In genomic region chr15:40421246-40422157, GRCh38 we compare ENCODE assay signal across 8 cellular contexts. TPM values are rescaled to one million over a fixed set of nuclear protein-coding genes. Genes with fewer than 3 reads are reported as not detected.
DNase-seq lines count a peak whose midpoint lies in the region; ATAC-seq and TF ChIP-seq lines count a peak whose summit lies in the region.

No MANE protein-coding gene starts in this region.

- intact Hi-C loops in Panc1 (cut with micrococcal nuclease; ENCODE audit: unreplicated experiment) = loop anchor here (2.0 to 5.0 kb wide), 3 partner anchors 77 to 144 kb away; partner anchors contain the start of gene INAFM2

- peaks cover 19% of the 10 kb centered on the region for H3K4me1 ChIP-seq in Panc1 (ENCODE audit: control insufficient read depth, insufficient read depth, low read length)

- BruUV-seq in Panc1 (replicated peaks; lab: Mats Ljungman, UMichigan) = no TSS peak

- H3K9me3 ChIP-seq in Panc1 (ENCODE audit: control insufficient read depth, insufficient read depth, low read depth, low read length) = no peaks in the 10 kb centered on the region

- peak overlapping the region in 1 of 2 experiments; percentile 41; a peak in 2 of 4 replicates for H3K4me3 ChIP-seq in Panc1 (ENCODE audit: low read depth in 2 of 2, low read length in 2 of 2)
- H3K4me3 ChIP-seq in fibroblast of the aortic adventitia (ENCODE audit: low read depth, low read length) = peak overlapping the region; percentile 22

- peak; percentile 54 for DNase-seq in NCI-H1436 (lab: John Stamatoyannopoulos, UW)
- no peak for DNase-seq in NCI-H1436 treated with DMSO at 0.1 percent for 48 hours (lab: John Stamatoyannopoulos, UW)
- peak; percentile 45 for DNase-seq in Panc1 (ENCODE audit: low read depth, low spot score)
- DNase-seq in activated T-helper 1 cell treated with Interleukin-2 at 50 U/mL for 16 hours (ENCODE audit: low read depth) = peak; percentile 64
- DNase-seq in fibroblast of the aortic adventitia (ENCODE audit: low read depth) = peak; percentile 65
- peak in 50 of 56 donors; percentile 18 to 82 (median 56) for DNase-seq in nucleus accumbens (lab: John Stamatoyannopoulos, UW)
- peak in 48 of 49 donors; percentile 11 to 85 (median 62) for DNase-seq in substantia nigra (lab: John Stamatoyannopoulos, UW)

- H3K36me3 ChIP-seq in Panc1 (ENCODE audit: control insufficient read depth, insufficient read depth, low read length) = no peaks in the 10 kb centered on the region; the same call in 1 of the 2 replicates

- H3K27me3 ChIP-seq in Panc1 (ENCODE audit: control insufficient read depth, insufficient read depth, low read length) = no peaks in the 10 kb centered on the region

- peak; percentile 98 for TF ChIP-seq CTCF in Panc1 (IDR thresholded peaks at IDR 0.05)
- peak; percentile 98 for TF ChIP-seq CTCF in fibroblast of the aortic adventitia (IDR thresholded peaks at IDR 0.05; ENCODE audit: insufficient read depth, low read length)

- in situ Hi-C loops in Panc1 (cut with HindIII; ENCODE audit: low pct_unique_long_range_greater_than_20kb, low sequenced_read_pairs) = no loop called here

- peak; percentile 85 for ATAC-seq in HG03354 (IDR thresholded peaks at IDR 0.05; ENCODE audit: poor library complexity, severe bottlenecking, unreplicated experiment)
- peak; percentile 94 for ATAC-seq in Panc1

- CTCF ChIA-PET in Panc1 (lab: Charles Lee) = interaction anchor here (0.6 to 2.4 kb wide), 7 partner anchors 18 to 340 kb away, joined by 3 to 19 read pairs (median 6); no protein-coding TSS in a partner anchor

- POLR2A ChIA-PET in Panc1 (lab: Charles Lee) = interaction anchor here (0.6 to 1.2 kb wide), 3 partner anchors 22 to 78 kb away, joined by 3 to 11 read pairs (median 4); no protein-coding TSS in a partner anchor

- peak overlapping the region; percentile 26; the same call in 1 of the 2 replicates for H3K27ac ChIP-seq in Panc1 (ENCODE audit: low read length)
- H3K27ac ChIP-seq in substantia nigra (ENCODE audit: low read depth, low read length, poor library complexity, severe bottlenecking) = no peak overlapping the region

RNA-seq across cellular contexts. Expression of gene IVD, which starts 15.9 kb away (rescaled TPM):
- 74.6 TPM for total RNA-seq in Panc1 (2021; ENCODE audit: unreplicated experiment)
- 57.8 TPM for polyA plus RNA-seq in Panc1 (2012; ENCODE audit: insufficient read length)
- total RNA-seq in fibroblast of the aortic adventitia (ENCODE audit: low replicate concordance) = 21.9 and 33.6 TPM in 2 replicates

RNA-seq across cellular contexts. Expression of gene BAHD1, which starts 19.3 kb away (rescaled TPM):
- total RNA-seq in Panc1 (2021; ENCODE audit: unreplicated experiment) (40.6 TPM), fibroblast of the aortic adventitia (ENCODE audit: low replicate concordance) (9.0 and 14.4 TPM in 2 replicates)
- 36.7 TPM for polyA plus RNA-seq in Panc1 (2012; ENCODE audit: insufficient read length)

RNA-seq across cellular contexts. Expression of gene KNSTRN, which starts 39.0 kb away (rescaled TPM):
- total RNA-seq in Panc1 (2021; ENCODE audit: unreplicated experiment) (74.6 TPM), fibroblast of the aortic adventitia (ENCODE audit: low replicate concordance) (24.5 and 44.1 TPM in 2 replicates)
- 27.8 TPM for polyA plus RNA-seq in Panc1 (2012; ENCODE audit: insufficient read length)

RNA-seq across cellular contexts. Expression of gene CHST14, which starts 49.3 kb away (rescaled TPM):
- total RNA-seq in Panc1 (2021; ENCODE audit: unreplicated experiment) = 42.4 TPM
- polyA plus RNA-seq in Panc1 (2012; ENCODE audit: insufficient read length) = 48.2 TPM
- total RNA-seq in fibroblast of the aortic adventitia (ENCODE audit: low replicate concordance) = 8.8 and 14.9 TPM in 2 replicates
